Comparison of ENCODE assay signal across 22 cellular contexts in genomic region chr9:132027752-132028666, GRCh38. TPM values are rescaled to one million over a fixed set of nuclear protein-coding genes. Genes with fewer than 3 reads are reported as not detected.
DNase-seq lines count a peak whose midpoint lies in the region; ATAC-seq, FAIRE-seq and TF ChIP-seq lines count a peak whose summit lies in the region.
"Had no signal": no experiment of that assay in that cellular context is flagged by ENCODE, and none has a peak within 500 bp of the region (broad histone marks: within the 10 kb centered on the region; RNA-seq: fewer than 3 reads in every experiment).

No MANE protein-coding gene starts in this region.

- H3K9ac ChIP-seq in GM23248, result no peak overlapping the region

- TF ChIP-seq CTCF in choroid plexus epithelial cell (conservative IDR thresholded peaks at IDR 0.05; ENCODE audit: low read depth, low read length), result no peak

- no peak overlapping the region for H2AFZ ChIP-seq in GM23248

- no peaks in the 10 kb centered on the region for H3K9me3 ChIP-seq in GM23248 (ENCODE audit: low read depth)

- 93 to 95% methylated on average over 7 of the region's 7 CpGs for WGBS in GM23248 (ENCODE audit: low coverage in 1 of 2, low lambda C conversion rate in 2 of 2, missing lambda C conversion rate in 2 of 2), 2 experiments

- no peak overlapping the region for H3K4me2 ChIP-seq in GM23248 (ENCODE audit: unreplicated experiment)

- 0 out of 2 replicates have a peak, but pooled peaks cover 11% of the 10 kb centered on the region for H4K20me1 ChIP-seq in GM23248 (ENCODE audit: insufficient read depth)

- H3K36me3 ChIP-seq in GM23248 (ENCODE audit: low read depth), result no peaks in the 10 kb centered on the region

- in situ Hi-C loops in GM23248 (cut with MboI), result no loop called here

- peaks cover 20% of the 10 kb centered on the region; the same call in 1 of the 2 replicates for H3F3A ChIP-seq in GM23248 (ENCODE audit: insufficient read depth)

- H3K4me3 ChIP-seq in GM23248 (no peak overlapping the region), choroid plexus epithelial cell (ENCODE audit: low read depth, low read length) (no peak overlapping the region)

- peaks cover 14% of the 10 kb centered on the region for H3K4me1 ChIP-seq in GM23248 (ENCODE audit: insufficient read depth)

- DNase-seq in GM23248 (peak; percentile 22), NCI-H69 (lab: John Stamatoyannopoulos, UW) (peak; percentile 49), choroid plexus epithelial cell (ENCODE audit: low read depth) (peak; percentile 33), lung microvascular endothelial cell (ENCODE audit: low read depth in 2 of 2) (peak; percentile 14 to 15), kidney tubule cell (ENCODE audit: low spot score) (no peak), NCI-H345 treated with DMSO at 0.1 percent for 48 hours (lab: John Stamatoyannopoulos, UW; ENCODE audit: unreplicated experiment) (no peak), RCC 7860 (ENCODE audit: low spot score) (no peak)
- DNase-seq: activated naive CD4-positive, alpha-beta T cell treated with anti-CD3 and anti-CD28 coated beads for 36 hours; activated T-cell treated with anti-CD3 and anti-CD28 coated beads, Interleukin-2, amount 50 U/mL, for 1 hour; aorta; CD8-positive, alpha-beta memory T cell; KBM-7; naive thymus-derived CD8-positive, alpha-beta T cell; NCI-H1105; NCI-H2171; NCI-H748 treated with DMSO at 0.1 percent for 48 hours; OCI-M1; stimulated activated CD4-positive, alpha-beta T cell treated with anti-CD3 and anti-CD28 coated beads, Interleukin-4, amount 100 ng/mL, for 4 hours had no signal

- peaks cover 81% of the 10 kb centered on the region for H3K79me2 ChIP-seq in GM23248 (ENCODE audit: insufficient read depth)

- no peak for FAIRE-seq in RCC 7860 (lab: Jason Lieb, UNC)
- FAIRE-seq: colon, endothelial cell of umbilical vein, H1 had no signal

- no peak overlapping the region for H3K27ac ChIP-seq in GM23248

- H3K27me3 ChIP-seq in GM23248 (replicated peaks; ENCODE audit: insufficient read depth), result no peaks in the 10 kb centered on the region

- no peaks in the 10 kb centered on the region for H3K9me2 ChIP-seq in GM23248 (ENCODE audit: insufficient read depth)

- no peak for ATAC-seq in GM21576 (IDR thresholded peaks at IDR 0.05; ENCODE audit: unreplicated experiment)
- ATAC-seq: naive thymus-derived CD8-positive, alpha-beta T cell had no signal

RNA-seq across cellular contexts. Expression of gene MED27, which starts 51.7 kb away (rescaled TPM):
- total RNA-seq in GM23248 (2014; rRNA removed; shearing (Covaris generic)), result 21.4 and 35.4 TPM in 2 replicates
- polyA plus RNA-seq in GM23248 (2016; fragmentation: Nextera tagmentation; extraction: Ambion mirVana), result 41.1 and 44.1 TPM in 2 replicates
- total RNA-seq in lung microvascular endothelial cell, result 10.7 and 10.9 TPM in 2 replicates

Comparison
In these comparisons a context has a peak if more than half of its experiments do, and no peak if none do; other contexts are left out.
1. DNase-seq: peak in GM23248 (single experiment), NCI-H69 (single experiment), choroid plexus epithelial cell (single experiment) and lung microvascular endothelial cell (2 of 2); none in kidney tubule cell (single experiment), NCI-H345 treated with DMSO at 0.1 percent for 48 hours (single experiment) and RCC 7860 (single experiment).